Comparison of ENCODE assay signal across 1 cellular context in genomic region chr19:1424182-1424955, GRCh38.
TF ChIP-seq lines count a peak whose summit lies in the region.

No MANE protein-coding gene starts in this region.

TF ChIP-seq in HepG2, 621 proteins besides CTCF, POLR2A, EP300 and RAD21 (continued from another document and continues in another):
- TF ChIP-seq UBTF (CRISPR knock-in tag; IDR thresholded peaks at IDR 0.05) (peak; percentile 41; the same call in 1 of the 2 replicates), ZNF644 (CRISPR knock-in tag; IDR thresholded peaks at IDR 0.05; ENCODE audit: low read depth) (no peak), NPAS2 (CRISPR knock-in tag; IDR thresholded peaks at IDR 0.05; ENCODE audit: borderline replicate concordance) (no peak), ZKSCAN8 (CRISPR knock-in tag; IDR thresholded peaks at IDR 0.05; ENCODE audit: borderline replicate concordance) (no peak), ZNF281 (CRISPR knock-in tag; IDR thresholded peaks at IDR 0.05; ENCODE audit: borderline replicate concordance) (peak; percentile 86; the same call in 1 of the 2 replicates), SMARCC2 (IDR thresholded peaks at IDR 0.05) (no peak), ZNF775 (CRISPR knock-in tag; IDR thresholded peaks at IDR 0.05; ENCODE audit: borderline replicate concordance) (no peak), CBFB (CRISPR knock-in tag; IDR thresholded peaks at IDR 0.05) (0 out of 2 replicates have a peak, but pooled peaks have one; percentile 25), AFF4 (CRISPR knock-in tag; IDR thresholded peaks at IDR 0.05) (no peak), SKIL (CRISPR knock-in tag; IDR thresholded peaks at IDR 0.05; ENCODE audit: borderline replicate concordance) (peak; percentile 68), MIXL1 (CRISPR knock-in tag; IDR thresholded peaks at IDR 0.05) (no peak), NCOA2 (CRISPR knock-in tag; IDR thresholded peaks at IDR 0.05) (0 out of 2 replicates have a peak, but pooled peaks have one; percentile 14), ZNF234 (CRISPR knock-in tag; conservative IDR thresholded peaks at IDR 0.05) (no peak), MNT (IDR thresholded peaks at IDR 0.05) (peak; percentile 33; the same call in 1 of the 2 replicates), DR1 (CRISPR knock-in tag; IDR thresholded peaks at IDR 0.05) (no peak), GFI1 (CRISPR knock-in tag; IDR thresholded peaks at IDR 0.05; ENCODE audit: borderline replicate concordance) (peak; percentile 34; the same call in 1 of the 2 replicates), MED13 (CRISPR knock-in tag; IDR thresholded peaks at IDR 0.05) (no peak), MTF2 (CRISPR knock-in tag; IDR thresholded peaks at IDR 0.05; ENCODE audit: borderline replicate concordance) (no peak), HMGXB4 (CRISPR knock-in tag; IDR thresholded peaks at IDR 0.05; ENCODE audit: borderline replicate concordance in 1 of 2, low read depth in 1 of 2) (0 out of 4 replicates have a peak, but pooled peaks of 1 of the 2 experiments have one; percentile 28), ELF3 (CRISPR knock-in tag; IDR thresholded peaks at IDR 0.05) (no peak), ZNF207 (IDR thresholded peaks at IDR 0.05; ENCODE audit: borderline replicate concordance) (no peak), POLR2AphosphoS2 (IDR thresholded peaks at IDR 0.05; ENCODE audit: low read depth, low read length) (no peak), ZNF572 (CRISPR knock-in tag; IDR thresholded peaks at IDR 0.05) (no peak; the same call in 1 of the 2 replicates), MYC (CRISPR knock-in tag; IDR thresholded peaks at IDR 0.05; ENCODE audit: borderline replicate concordance) (peak; percentile 73; the same call in 1 of the 2 replicates), ZNF720 (CRISPR knock-in tag; IDR thresholded peaks at IDR 0.05) (no peak), THAP8 (CRISPR knock-in tag; IDR thresholded peaks at IDR 0.05; ENCODE audit: borderline replicate concordance) (no peak), ZBTB49 (CRISPR knock-in tag; IDR thresholded peaks at IDR 0.05; ENCODE audit: borderline replicate concordance) (no peak), ZNF580 (CRISPR knock-in tag; IDR thresholded peaks at IDR 0.05; ENCODE audit: borderline replicate concordance, low read depth) (peak; percentile 89), ZBTB46 (CRISPR knock-in tag; IDR thresholded peaks at IDR 0.05; ENCODE audit: borderline replicate concordance) (no peak), ZSCAN29 (CRISPR knock-in tag; conservative IDR thresholded peaks at IDR 0.05) (no peak), ZHX1 (CRISPR knock-in tag; IDR thresholded peaks at IDR 0.05; ENCODE audit: low read depth) (no peak)
